ENCODE assay signal across 27 cellular contexts in genomic region chr9:120481842-120482241, GRCh38.
A peak's percentile ranks its signal among the peaks of the same experiment; 100 is the strongest.
DNase-seq lines count a peak whose midpoint lies in the region; ATAC-seq, FAIRE-seq and TF ChIP-seq lines count a peak whose summit lies in the region.
"Had no signal": no experiment of that assay in that cellular context is flagged by ENCODE, and none has a peak within 500 bp of the region (broad histone marks: within the 10 kb centered on the region; RNA-seq: fewer than 3 reads in every experiment).

No MANE protein-coding gene starts in this region.

- no TSS peak for BruUV-seq in HepG2 (replicated peaks; lab: Mats Ljungman, UMichigan)

- H3K9me3 ChIP-seq in HepG2 (ENCODE audit: low read length): no peaks in the 10 kb centered on the region
- no peaks in the 10 kb centered on the region for H3K9me3 ChIP-seq in right lobe of liver
- no peaks in the 10 kb centered on the region for H3K9me3 ChIP-seq in neutrophil
- H3K9me3 ChIP-seq in CD4-positive, alpha-beta T cell (ENCODE audit: control insufficient read depth, low read length): no peaks in the 10 kb centered on the region
- H3K9me3 ChIP-seq in smooth muscle cell (replicated peaks; ENCODE audit: low read depth): no peaks in the 10 kb centered on the region
- H3K9me3 ChIP-seq: Caco-2, HAP-1, SJSA1 had no signal

- in situ Hi-C loops in HepG2 (cut with HindIII; ENCODE audit: extremely low pct_ligation_motif_present, low pct_unique_long_range_greater_than_20kb): no loop called here

- peaks cover 89% of the 10 kb centered on the region for H3K36me3 Mint-ChIP-seq in CD4-positive, alpha-beta T cell (ENCODE audit: low read depth)

- CTCF ChIA-PET in HepG2 (lab: Yijun Ruan, JAX; ENCODE audit: low intra/inter-chr PET ratio, low total read pairs): no interaction called here
- CTCF ChIA-PET in CD4-positive, alpha-beta T cell (lab: Charles Lee): no interaction called here

- no peak for TF ChIP-seq POLR2A in HepG2 (IDR thresholded peaks at IDR 0.05; ENCODE audit: insufficient read depth in 1 of 2, low read depth in 2 of 2, low read length in 2 of 2)
- no peak for TF ChIP-seq POLR2A in right lobe of liver (IDR thresholded peaks at IDR 0.05)

- DNase-seq in HepG2 (ENCODE audit: low spot score) (no peak), right lobe of liver (no peak), NCI-H82 treated with DMSO at 0.1 percent for 48 hours (lab: John Stamatoyannopoulos, UW; ENCODE audit: unreplicated experiment) (peak; percentile 55), smooth muscle cell (lab: John Stamatoyannopoulos, UW; ENCODE audit: unreplicated experiment) (no peak)
- no peak for DNase-seq in CD4-positive, alpha-beta T cell
- DNase-seq: Caco-2; CD4-positive, CD25-positive, alpha-beta regulatory T cell; DMS 273 treated with DMSO at 0.1 percent for 48 hours; DND-41; IMR-90; NCI-H1048; NCI-H1417 treated with DMSO at 0.1 percent for 48 hours; NCI-H187; NCI-H748 treated with DMSO at 0.1 percent for 48 hours; OCI-M1; SW 1271; T-helper 17 cell had no signal

- peaks cover 21% of the 10 kb centered on the region for H3K4me1 ChIP-seq in HepG2 (ENCODE audit: insufficient read depth, low read length)
- peaks cover 0 to 40% (median 2%) of the 10 kb centered on the region in 4 donors for H3K4me1 ChIP-seq in right lobe of liver
- peaks cover 5 to 14% of the 10 kb centered on the region in 2 experiments for H3K4me1 ChIP-seq in neutrophil (ENCODE audit: control insufficient read depth in 1 of 2, insufficient read depth in 1 of 2, low read depth in 1 of 2, low read length in 1 of 2)
- H3K4me1 ChIP-seq in smooth muscle cell (ENCODE audit: low read depth): no peaks in the 10 kb centered on the region
- H3K4me1 ChIP-seq: Caco-2, SJSA1 had no signal

- no peaks in the 10 kb centered on the region for H3K9me3 Mint-ChIP-seq in CD4-positive, alpha-beta T cell
- H3K9me3 Mint-ChIP-seq: CD4-positive, CD25-positive, alpha-beta regulatory T cell had no signal

- H2AFZ ChIP-seq in HepG2 (ENCODE audit: low read length): no peak overlapping the region
- H2AFZ ChIP-seq in smooth muscle cell (ENCODE audit: low read depth): no peak overlapping the region
- H2AFZ ChIP-seq: GM23248 had no signal

- H3K27me3 Mint-ChIP-seq in CD4-positive, alpha-beta T cell: no peaks in the 10 kb centered on the region
- H3K27me3 Mint-ChIP-seq: B cell; CD4-positive, CD25-positive, alpha-beta regulatory T cell; T-helper 17 cell had no signal

- ATAC-seq in HepG2 (no peak), right lobe of liver (no peak), HG03442 (IDR thresholded peaks at IDR 0.05; ENCODE audit: unreplicated experiment) (no peak)
- ATAC-seq in CD4-positive, alpha-beta T cell (ENCODE audit: poor library complexity): no peak
- ATAC-seq: GM12878, T-helper 17 cell had no signal

- H3K36me3 ChIP-seq in HepG2 (replicated peaks in 1 of 2; ENCODE audit: control insufficient read depth in 1 of 2, insufficient read depth in 2 of 2, low read length in 2 of 2) (peaks cover 28 to 79% of the 10 kb centered on the region in 2 experiments), right lobe of liver (no peaks in the 10 kb centered on the region), neutrophil (peaks cover 34% of the 10 kb centered on the region), smooth muscle cell (ENCODE audit: low read depth) (no peaks in the 10 kb centered on the region)

- H3K4me2 ChIP-seq in HepG2 (ENCODE audit: low read depth, low read length) (no peak overlapping the region), smooth muscle cell (no peak overlapping the region)

- no peak for TF ChIP-seq RAD21 in HepG2 (CRISPR knock-in tag; IDR thresholded peaks at IDR 0.05)

- no peak overlapping the region for H3K9ac ChIP-seq in HepG2 (ENCODE audit: insufficient read depth, low read depth, low read length)
- no peak overlapping the region for H3K9ac ChIP-seq in smooth muscle cell (ENCODE audit: low read depth)
- H3K9ac ChIP-seq: GM23248 had no signal

- TF ChIP-seq CTCF in HepG2 (CRISPR knock-in tag; IDR thresholded peaks at IDR 0.05) (no peak), right lobe of liver (IDR thresholded peaks at IDR 0.05) (no peak), neutrophil (IDR thresholded peaks at IDR 0.05) (no peak), smooth muscle cell (IDR thresholded peaks at IDR 0.05; ENCODE audit: borderline replicate concordance, insufficient read depth, poor library complexity, severe bottlenecking) (no peak)
- no peak for TF ChIP-seq CTCF in CD4-positive, alpha-beta T cell (IDR thresholded peaks at IDR 0.05)

- WGBS in HepG2 (ENCODE audit: low lambda C conversion rate): 93% methylated on average over 2 of the region's 2 CpGs
- WGBS in right lobe of liver (ENCODE audit: insufficient coverage, low coverage, low lambda C conversion rate, missing lambda C conversion rate): 86% methylated on average over 2 of the region's 2 CpGs
- 93% methylated on average over 2 of the region's 2 CpGs for WGBS in smooth muscle cell (ENCODE audit: low lambda C conversion rate)

- no peak for FAIRE-seq in HepG2 (lab: Jason Lieb, UNC)
- FAIRE-seq: A204.1, GM12878, HTR-8/SVneo, RCC 7860 had no signal

- H3K27me3 ChIP-seq in HepG2 (ENCODE audit: control insufficient read depth in 1 of 2, insufficient read depth in 2 of 2, low read length in 2 of 2) (no peaks in the 10 kb centered on the region), right lobe of liver (no peaks in the 10 kb centered on the region), neutrophil (no peaks in the 10 kb centered on the region), smooth muscle cell (ENCODE audit: low read depth) (no peaks in the 10 kb centered on the region)
- H3K27me3 ChIP-seq in CD4-positive, alpha-beta T cell (ENCODE audit: control insufficient read depth, insufficient read depth, low read length): no peaks in the 10 kb centered on the region
- H3K27me3 ChIP-seq: SJSA1 had no signal

- no peaks in the 10 kb centered on the region for H3K4me1 Mint-ChIP-seq in CD4-positive, alpha-beta T cell (ENCODE audit: low read depth)
- H3K4me1 Mint-ChIP-seq: B cell had no signal

- no peaks in the 10 kb centered on the region for H3F3A ChIP-seq in smooth muscle cell (ENCODE audit: low read depth)

- no peak overlapping the region for H3K27ac ChIP-seq in HepG2 (ENCODE audit: extremely low read length, insufficient read depth, low read length)
- H3K27ac ChIP-seq in right lobe of liver: no peak overlapping the region
- H3K27ac ChIP-seq in neutrophil: peak overlapping the region; percentile 13
- no peak overlapping the region for H3K27ac ChIP-seq in CD4-positive, alpha-beta T cell (ENCODE audit: low read depth, low read length)
- no peak overlapping the region for H3K27ac ChIP-seq in smooth muscle cell (ENCODE audit: low read depth)
- H3K27ac ChIP-seq: GM23248, SJSA1 had no signal

- no peaks in the 10 kb centered on the region for H4K20me1 ChIP-seq in HepG2 (ENCODE audit: insufficient read depth, low read length)
- H4K20me1 ChIP-seq in smooth muscle cell (ENCODE audit: low read depth): no peaks in the 10 kb centered on the region

- H3K27ac Mint-ChIP-seq in CD4-positive, alpha-beta T cell: no peak overlapping the region
- H3K27ac Mint-ChIP-seq: B cell, T-helper 17 cell had no signal

- no peak for TF ChIP-seq EP300 in HepG2 (IDR thresholded peaks at IDR 0.05; ENCODE audit: low read depth in 2 of 2, low read length in 2 of 2)
- TF ChIP-seq EP300 in HepG2 (CRISPR knock-in tag; IDR thresholded peaks at IDR 0.05; ENCODE audit: borderline replicate concordance): no peak

- no peak overlapping the region for H3K4me3 Mint-ChIP-seq in CD4-positive, alpha-beta T cell
- H3K4me3 Mint-ChIP-seq: B cell; CD4-positive, CD25-positive, alpha-beta regulatory T cell; T-helper 17 cell had no signal

- H3K79me2 ChIP-seq in HepG2 (ENCODE audit: insufficient read depth, low read length) (peaks cover 4% of the 10 kb centered on the region), smooth muscle cell (ENCODE audit: low read depth) (no peaks in the 10 kb centered on the region)

- no peak overlapping the region for H3K4me3 ChIP-seq in HepG2 (replicated peaks in 1 of 3; ENCODE audit: insufficient read depth in 1 of 3, low read depth in 2 of 3, low read length in 3 of 3)
- no peak overlapping the region for H3K4me3 ChIP-seq in right lobe of liver
- no peak overlapping the region for H3K4me3 ChIP-seq in neutrophil (ENCODE audit: low read depth in 1 of 2, low read length in 1 of 2)
- no peak overlapping the region for H3K4me3 ChIP-seq in smooth muscle cell
- H3K4me3 ChIP-seq: GM12878, GM23248, HAP-1, SJSA1 had no signal

- intact Hi-C loops in HepG2 (cut with micrococcal nuclease; ENCODE audit: unreplicated experiment) (no loop called here), right lobe of liver (cut with DNase I) (no loop called here)
- intact Hi-C loops in CD4-positive, alpha-beta T cell (cut with DNase I, micrococcal nuclease): no loop called here

- POLR2A ChIA-PET in HepG2 (lab: Yijun Ruan, JAX): no interaction called here
- POLR2A ChIA-PET in CD4-positive, alpha-beta T cell (lab: Charles Lee): no interaction called here

TF ChIP-seq in HepG2, 621 proteins besides CTCF, POLR2A, EP300 and RAD21:
- TF ChIP-seq ZNF629 (CRISPR knock-in tag; conservative IDR thresholded peaks at IDR 0.05): peak; percentile 39; the same call in 1 of the 2 replicates
- TF ChIP-seq NFATC3 (CRISPR knock-in tag; IDR thresholded peaks at IDR 0.05): no peak
- TF ChIP-seq MYNN (CRISPR knock-in tag; IDR thresholded peaks at IDR 0.05; ENCODE audit: low read depth): no peak
- TF ChIP-seq ZBTB7B (CRISPR knock-in tag; IDR thresholded peaks at IDR 0.05): no peak
- no peak for TF ChIP-seq ZNF446 (CRISPR knock-in tag; IDR thresholded peaks at IDR 0.05)
- TF ChIP-seq ZNF615 (CRISPR knock-in tag; IDR thresholded peaks at IDR 0.05; ENCODE audit: borderline replicate concordance): no peak
